In genomic region chr1:20787100-20787774, GRCh38 we compare ENCODE assay signal across 8 cellular contexts. TPM values are rescaled to one million over a fixed set of nuclear protein-coding genes. Genes with fewer than 3 reads are reported as not detected.
A peak's percentile ranks its signal among the peaks of the same experiment; 100 is the strongest.
DNase-seq lines count a peak whose midpoint lies in the region; ATAC-seq and TF ChIP-seq lines count a peak whose summit lies in the region.

HP1BP3 (minus strand) TSS chr1:20787307; CDS start chr1:20780440, 6,867 bp downstream.

- POLR2A ChIA-PET in naive thymus-derived CD4-positive, alpha-beta T cell (lab: Charles Lee), result interaction anchor here (0.7 to 3.2 kb wide), 14 partner anchors 9 to 557 kb away, joined by 3 to 14 read pairs (median 3); partner anchors contain the start of genes DDOST and PINK1

- H3K9me3 ChIP-seq in Peyer's patch, result no peaks in the 10 kb centered on the region
- H3K9me3 ChIP-seq in naive thymus-derived CD4-positive, alpha-beta T cell (ENCODE audit: control insufficient read depth in 2 of 3, low read length in 3 of 3), result no peaks in the 10 kb centered on the region

- peak; percentile 7 to 48 for TF ChIP-seq POLR2A in Peyer's patch (IDR thresholded peaks at IDR 0.05)

- H3K4me3 ChIP-seq in Peyer's patch, result peak within 1 kb of the TSS; percentile 78 to 96 (median 83)
- peak within 1 kb of the TSS; percentile 95 for H3K4me3 ChIP-seq in naive thymus-derived CD4-positive, alpha-beta T cell (ENCODE audit: low read length)

- H3K27ac Mint-ChIP-seq in naive thymus-derived CD4-positive, alpha-beta T cell, result peak within 1 kb of the TSS; percentile 87 to 99 (median 97)
- peak within 1 kb of the TSS; percentile 93 for H3K27ac Mint-ChIP-seq in stimulated activated memory B cell treated with anti-CD40 and anti-IgM and Interleukin-4, amounts not matched to agents 10 μg/mL and 1 μg/mL and 100 μg/mL, for 72 hours

- peaks cover 0 to 2% (median 0%) of the 10 kb centered on the region in 5 donors for H3K27me3 Mint-ChIP-seq in naive thymus-derived CD4-positive, alpha-beta T cell
- H3K27me3 Mint-ChIP-seq in stimulated activated memory B cell treated with anti-CD40 and anti-IgM and Interleukin-4, amounts not matched to agents 10 μg/mL and 1 μg/mL and 100 μg/mL, for 72 hours, result no peaks in the 10 kb centered on the region

- H3K27me3 ChIP-seq in Peyer's patch, result no peaks in the 10 kb centered on the region
- no peaks in the 10 kb centered on the region for H3K27me3 ChIP-seq in naive thymus-derived CD4-positive, alpha-beta T cell (ENCODE audit: control insufficient read depth in 2 of 2, insufficient read depth in 2 of 2, low read length in 2 of 2)

- peak; percentile 46 for ATAC-seq in GM21526 (IDR thresholded peaks at IDR 0.05; ENCODE audit: low FRiP score, unreplicated experiment)
- ATAC-seq in naive thymus-derived CD4-positive, alpha-beta T cell, result peak; percentile 83
- ATAC-seq in stimulated activated memory B cell treated with anti-CD40 and anti-IgM and Interleukin-4, amounts not matched to agents 10 μg/mL and 1 μg/mL and 100 μg/mL, for 72 hours, result peak; percentile 83

- H3K4me3 Mint-ChIP-seq in naive thymus-derived CD4-positive, alpha-beta T cell, result peak within 1 kb of the TSS; percentile 90 to 100 (median 98)
- peak within 1 kb of the TSS; percentile 99 for H3K4me3 Mint-ChIP-seq in stimulated activated memory B cell treated with anti-CD40 and anti-IgM and Interleukin-4, amounts not matched to agents 10 μg/mL and 1 μg/mL and 100 μg/mL, for 72 hours

- H3K27ac ChIP-seq in Peyer's patch, result peak within 1 kb of the TSS; percentile 93 to 99 (median 98)
- H3K27ac ChIP-seq in naive thymus-derived CD4-positive, alpha-beta T cell (ENCODE audit: low read depth, low read length), result peak within 1 kb of the TSS; percentile 94

- H3K4me1 Mint-ChIP-seq in naive thymus-derived CD4-positive, alpha-beta T cell, result peaks cover 16 to 44% (median 33%) of the 10 kb centered on the region in 7 donors
- H3K4me1 Mint-ChIP-seq in stimulated activated memory B cell treated with anti-CD40 and anti-IgM and Interleukin-4, amounts not matched to agents 10 μg/mL and 1 μg/mL and 100 μg/mL, for 72 hours, result peaks cover 34% of the 10 kb centered on the region

- CTCF ChIA-PET in naive thymus-derived CD4-positive, alpha-beta T cell (lab: Charles Lee), result interaction anchor here (0.9 to 1.0 kb wide), 2 partner anchors 17 to 153 kb away, joined by 3 read pairs; no protein-coding TSS in a partner anchor

- peaks cover 0 to 2% (median 0%) of the 10 kb centered on the region in 5 donors for H3K36me3 Mint-ChIP-seq in naive thymus-derived CD4-positive, alpha-beta T cell
- H3K36me3 Mint-ChIP-seq in stimulated activated memory B cell treated with anti-CD40 and anti-IgM and Interleukin-4, amounts not matched to agents 10 μg/mL and 1 μg/mL and 100 μg/mL, for 72 hours, result no peaks in the 10 kb centered on the region

- no peaks in the 10 kb centered on the region for H3K36me3 ChIP-seq in Peyer's patch
- peaks cover 0 to 7% (median 0%) of the 10 kb centered on the region in 3 experiments for H3K36me3 ChIP-seq in naive thymus-derived CD4-positive, alpha-beta T cell (ENCODE audit: control insufficient read depth in 2 of 3, insufficient read depth in 3 of 3, low read length in 3 of 3)

- intact Hi-C loops in naive thymus-derived CD4-positive, alpha-beta T cell (cut with micrococcal nuclease), result loop anchor here (1.0 to 5.0 kb wide), 10 partner anchors 55 to 1665 kb away; partner anchors contain the start of genes DDOST (in 2 of the 2), EIF4G3 (in 2 of the 2), ZBTB40 (in 2 of the 2) and MUL1 (in 1 of the 2)

- DNase-seq in DMS153 treated with DMSO at 0.1 percent for 48 hours (lab: John Stamatoyannopoulos, UW; ENCODE audit: unreplicated experiment) (peak; percentile 83), HuH-7 (ENCODE audit: low spot score) (peak; percentile 61), Peyer's patch (peak; percentile 76 to 90 (median 90)), activated T-helper 1 cell treated with Interleukin-2 at 50 U/mL for 16 hours (ENCODE audit: low read depth) (peak; percentile 85), fibroblast of gingiva (ENCODE audit: low read depth) (peak; percentile 70)
- peak; percentile 77 to 97 (median 92) for DNase-seq in naive thymus-derived CD4-positive, alpha-beta T cell

- H3K9me3 Mint-ChIP-seq in naive thymus-derived CD4-positive, alpha-beta T cell, result peaks cover 0 to 3% (median 0%) of the 10 kb centered on the region in 11 donors
- H3K9me3 Mint-ChIP-seq in stimulated activated memory B cell treated with anti-CD40 and anti-IgM and Interleukin-4, amounts not matched to agents 10 μg/mL and 1 μg/mL and 100 μg/mL, for 72 hours, result no peaks in the 10 kb centered on the region

- no peak for TF ChIP-seq CTCF in Peyer's patch (IDR thresholded peaks at IDR 0.05)

- H3K4me1 ChIP-seq in Peyer's patch, result peaks cover 3 to 20% (median 6%) of the 10 kb centered on the region in 4 donors
- peaks cover 21 to 24% of the 10 kb centered on the region in 2 donors for H3K4me1 ChIP-seq in naive thymus-derived CD4-positive, alpha-beta T cell (ENCODE audit: control insufficient read depth in 2 of 2, insufficient read depth in 2 of 2, low read length in 2 of 2)

RNA-seq across cellular contexts. Expression of gene HP1BP3, which starts in this region (rescaled TPM):
- total RNA-seq in Peyer's patch, result 1,000 to 10,000 TPM in 1 of 4 donors, 100 to 1,000 TPM in 3; 259 to 1,144 (median 287) TPM
- total RNA-seq in naive thymus-derived CD4-positive, alpha-beta T cell, result 100 to 1,000 TPM; 236 to 417 (median 288) TPM
- polyA plus RNA-seq in naive thymus-derived CD4-positive, alpha-beta T cell, result 100 to 1,000 TPM; 234 to 322 TPM

Comparison
In these comparisons a context has a peak if more than half of its experiments do, and no peak if none do; other contexts are left out.
1. Peak in every context shown above with its lines: DNase-seq, ATAC-seq, H3K4me3 ChIP-seq and H3K27ac ChIP-seq.